Comparison of ENCODE assay signal across 12 cellular contexts in genomic region chr10:93072713-93073538, GRCh38. TPM values are rescaled to one million over a fixed set of nuclear protein-coding genes. Genes with fewer than 3 reads are reported as not detected.
DNase-seq lines count a peak whose midpoint lies in the region; ATAC-seq, FAIRE-seq and TF ChIP-seq lines count a peak whose summit lies in the region.
"Had no signal": no experiment of that assay in that cellular context is flagged by ENCODE, and none has a peak within 500 bp of the region (broad histone marks: within the 10 kb centered on the region; RNA-seq: fewer than 3 reads in every experiment).

No MANE protein-coding gene starts in this region.

- peak overlapping the region; percentile 75 for H3K4me2 ChIP-seq in K562 (ENCODE audit: insufficient read depth, low read length)

- H3K79me2 ChIP-seq in K562 (ENCODE audit: control insufficient read depth, insufficient read depth, low read length), result no peaks in the 10 kb centered on the region

- peaks cover 9 to 50% (median 48%) of the 10 kb centered on the region in 9 donors for H3K4me1 ChIP-seq in heart right ventricle
- H3K4me1 ChIP-seq in K562 (replicated peaks in 1 of 2; ENCODE audit: control insufficient read depth in 2 of 2, insufficient read depth in 2 of 2, low read length in 2 of 2), result peaks cover 28 to 67% of the 10 kb centered on the region in 2 experiments; a peak in 4 of 5 replicates
- peaks cover 22% of the 10 kb centered on the region for H3K4me1 ChIP-seq in muscle layer of colon (ENCODE audit: insufficient read depth, low read length)
- H3K4me1 ChIP-seq in aorta (ENCODE audit: control insufficient read depth in 1 of 2, insufficient read depth in 2 of 2, low read length in 2 of 2), result no peaks in the 10 kb centered on the region

- H3K36me3 ChIP-seq in heart right ventricle, result no peaks in the 10 kb centered on the region
- no peaks in the 10 kb centered on the region for H3K36me3 ChIP-seq in K562 (ENCODE audit: control insufficient read depth, insufficient read depth, low read length)
- H3K36me3 ChIP-seq in muscle layer of colon (ENCODE audit: insufficient read depth, low read length), result no peaks in the 10 kb centered on the region
- H3K36me3 ChIP-seq in aorta (ENCODE audit: control insufficient read depth in 1 of 2, insufficient read depth in 2 of 2, low read length in 1 of 2), result no peaks in the 10 kb centered on the region

- CTCF ChIA-PET in K562 (lab: Yijun Ruan, JAX; ENCODE audit: low intra/inter-chr PET ratio), result interaction anchor here (1.0 kb wide), 1 partner anchor 216 kb away, joined by 3 read pairs; no protein-coding TSS in a partner anchor

- H3K27me3 ChIP-seq in heart right ventricle (peaks cover 26 to 100% (median 95%) of the 10 kb centered on the region in 7 donors), K562 (ENCODE audit: control insufficient read depth in 2 of 2, insufficient read depth in 2 of 2, low read length in 2 of 2) (no peaks in the 10 kb centered on the region), muscle layer of colon (ENCODE audit: control insufficient read depth in 1 of 2, insufficient read depth in 2 of 2, low read length in 2 of 2) (peaks cover 14 to 68% of the 10 kb centered on the region in 2 donors), aorta (ENCODE audit: control insufficient read depth in 1 of 2, insufficient read depth in 2 of 2, low read length in 1 of 2) (no peaks in the 10 kb centered on the region)

- H3K9ac ChIP-seq in K562 (ENCODE audit: insufficient read depth in 1 of 2, low read depth in 2 of 2, low read length in 2 of 2) (peak overlapping the region; percentile 82 to 88), muscle layer of colon (ENCODE audit: low read length) (no peak overlapping the region)

- no peak overlapping the region for H3K27ac ChIP-seq in heart right ventricle
- H3K27ac ChIP-seq in K562 (ENCODE audit: extremely low read depth, low read depth, low read length), result peak overlapping the region; percentile 80; the same call in 2 of the 3 replicates
- H3K27ac ChIP-seq in muscle layer of colon (ENCODE audit: low read depth, low read length), result no peak overlapping the region
- H3K27ac ChIP-seq in aorta (ENCODE audit: low read depth in 1 of 2, low read length in 2 of 2), result no peak overlapping the region
- H3K27ac ChIP-seq: epithelial cell of prostate had no signal

- FAIRE-seq in K562 (lab: Jason Lieb, UNC), result no peak

- BruUV-seq in K562 (replicated peaks; lab: Mats Ljungman, UMichigan), result no TSS peak

- in situ Hi-C loops in K562 (cut with MboI), result no loop called here

- 2 to 3% methylated on average over 34 of the region's 34 CpGs for WGBS in heart right ventricle, 2 donors
- 75% methylated on average over 16 of the region's 34 CpGs for WGBS in K562 (ENCODE audit: insufficient coverage, low coverage, missing lambda C conversion rate)
- WGBS in aorta, 2 donors, result 3 to 4% methylated on average over 34 of the region's 34 CpGs

- H3K9me1 ChIP-seq in K562 (ENCODE audit: control insufficient read depth, insufficient read depth, low read length), result no peaks in the 10 kb centered on the region

- H4K20me1 ChIP-seq in K562 (replicated peaks; ENCODE audit: control insufficient read depth, insufficient read depth, low read length), result no peaks in the 10 kb centered on the region

- TF ChIP-seq EP300 in K562 (IDR thresholded peaks at IDR 0.05; ENCODE audit: low read length), result no peak

- ATAC-seq in heart right ventricle (peak in 1 of 8 donors; percentile 19), left cardiac atrium (no peak), K562 (no peak), aorta (ENCODE audit: low FRiP score) (no peak), GM21528 (IDR thresholded peaks at IDR 0.05; ENCODE audit: low FRiP score, unreplicated experiment) (no peak)

- peak overlapping the region; percentile 76 for H2AFZ ChIP-seq in K562 (ENCODE audit: low read depth, low read length)

- TF ChIP-seq CTCF in heart right ventricle (IDR thresholded peaks at IDR 0.05) (no peak), K562 (IDR thresholded peaks at IDR 0.05 in 2 of 3, conservative IDR thresholded peaks at IDR 0.05 in 1 of 3; ENCODE audit: insufficient read depth in 2 of 3, low read depth in 1 of 3, low read length in 3 of 3) (no peak)

- POLR2A ChIA-PET in K562 (lab: Yijun Ruan, JAX), result no interaction called here

- H3K4me3 ChIP-seq in heart right ventricle, result peak overlapping the region in 9 of 10 donors; percentile 32 to 55 (median 47)
- peak overlapping the region; percentile 40 for H3K4me3 ChIP-seq in K562
- H3K4me3 ChIP-seq in muscle layer of colon (ENCODE audit: low read depth in 1 of 2, low read length in 2 of 2), result peak overlapping the region; percentile 20 to 45
- peak overlapping the region; percentile 52 to 55 for H3K4me3 ChIP-seq in aorta (ENCODE audit: low read length in 2 of 2)

- TF ChIP-seq RAD21 in K562 (CRISPR knock-in tag; conservative IDR thresholded peaks at IDR 0.05 in 1 of 2, IDR thresholded peaks at IDR 0.05 in 1 of 2), result no peak

- no peak for DNase-seq in heart right ventricle
- DNase-seq in left cardiac atrium, result no peak
- no peak for DNase-seq in K562 (ENCODE audit: extremely low read depth in 1 of 4, low spot score in 3 of 4)
- DNase-seq in aorta, result no peak
- DNase-seq in DMS79 (lab: John Stamatoyannopoulos, UW), result no peak
- no peak for DNase-seq in stimulated activated CD4-positive, alpha-beta T cell treated with anti-CD3 and anti-CD28 coated beads, Interleukin-1b, Interleukin-23, amount 100 ng/mL, for 48 hours
- DNase-seq: activated CD4-positive, CD25-positive, alpha-beta regulatory T cell treated with anti-CD3 and anti-CD28 coated beads, Interleukin-2, amount 50 U/mL, for 72 hours; CD4-positive, CD25-positive, alpha-beta regulatory T cell had no signal

- TF ChIP-seq POLR2A in K562 (conservative IDR thresholded peaks at IDR 0.05), result no peak

- H3K9me3 ChIP-seq in heart right ventricle (no peaks in the 10 kb centered on the region), K562 (replicated peaks; ENCODE audit: control insufficient read depth, insufficient read depth, low read depth, low read length) (peaks cover 2% of the 10 kb centered on the region; the same call in 1 of the 2 replicates), muscle layer of colon (ENCODE audit: low read length) (no peaks in the 10 kb centered on the region), aorta (ENCODE audit: control insufficient read depth, low read length) (no peaks in the 10 kb centered on the region)

- intact Hi-C loops in heart right ventricle (cut with DNase I), result no loop called here
- intact Hi-C loops in left cardiac atrium (cut with DNase I), result no loop called here
- intact Hi-C loops in K562 (cut with micrococcal nuclease), result loop anchor here (10.0 kb wide), 1 partner anchor 478 kb away; the partner anchor contains the start of gene KIF11
- intact Hi-C loops in aorta (cut with DNase I), result no loop called here

TF ChIP-seq in K562, 482 proteins besides CTCF, POLR2A, EP300 and RAD21:
- TF ChIP-seq SIX5 (IDR thresholded peaks at IDR 0.05; ENCODE audit: borderline replicate concordance in 1 of 2, insufficient read depth in 1 of 2, low read depth in 1 of 2, low read length in 2 of 2), result no peak
- TF ChIP-seq RBBP5 (IDR thresholded peaks at IDR 0.05; ENCODE audit: borderline replicate concordance, insufficient read depth, low read length, poor library complexity, severe bottlenecking), result peak; percentile 8

RNA-seq across cellular contexts. Expression of gene CYP26A1, which starts 0.8 kb away (rescaled TPM):
- total RNA-seq in heart right ventricle (not detected), left cardiac atrium (under 1 TPM in 1 of 2 donors, not detected in 1; 0.29 TPM), K562 (2014; rRNA removed) (1.4 and 1.6 TPM in 2 replicates), K562 (2014; rRNA removed; fragmentation: Illumina TruSeq; extraction: Trizol) (1.2 and 1.4 TPM in 2 replicates), K562 (2015; rRNA removed; fragmentation: Illumina TruSeq; extraction: Trizol) (5.0 and 5.2 TPM in 2 replicates), K562 (2021) (1.6 and 2.5 TPM in 2 replicates), aorta (not detected)
- polyA plus RNA-seq in heart right ventricle (not detected), K562 (2011; rRNA removed) (4.0 and 5.1 TPM in 2 replicates), K562 (2014; fragmentation: Illumina TruSeq; extraction: Trizol) (0.54 and 1.5 TPM in 2 replicates), K562 (2014; fragmentation: Nextera tagmentation; extraction: Ambion mirVana) (under 1 TPM; 0.11 to 0.38 TPM), K562 (2014; rRNA removed) (1.6 TPM in 2 replicates), aorta (not detected)
- 5.2 and 7.0 TPM in 2 replicates for total RNA-seq in K562 (2011; cell fraction: chromatin; rRNA removed; ENCODE audit: low replicate concordance)
- 4.5 and 10.0 TPM in 2 replicates for total RNA-seq in K562 (2011; cell fraction: nucleolus; rRNA removed)
- total RNA-seq in K562 (2011; cell fraction: nucleoplasm; rRNA removed), result 2.8 and 5.3 TPM in 2 replicates
- polyA plus RNA-seq in K562 (2011; cell fraction: cytosol; rRNA removed), result 2.3 and 5.8 TPM in 2 replicates
- polyA plus RNA-seq in K562 (2011; cell fraction: nucleus; rRNA removed), result 10.4 and 19.4 TPM in 2 replicates
- 2.4 and 3.1 TPM in 2 replicates for polyA plus RNA-seq in K562 (2012)
- 0.98 and 1.4 TPM in 2 replicates for polyA minus RNA-seq in K562 (2011; rRNA and poly(A)+ RNA removed)
- polyA minus RNA-seq in K562 (2011; cell fraction: cytosol; rRNA and poly(A)+ RNA removed), result 0.86 and 1.3 TPM in 2 replicates
- 3.7 and 4.4 TPM in 2 replicates for polyA minus RNA-seq in K562 (2011; cell fraction: nucleus; rRNA and poly(A)+ RNA removed)
- total RNA-seq: CD4-positive, CD25-positive, alpha-beta regulatory T cell; M059J had no signal
- polyA plus RNA-seq: CD4-positive, CD25-positive, alpha-beta regulatory T cell had no signal

RNA-seq across cellular contexts. Expression of gene CYP26C1, which starts 12.3 kb away (rescaled TPM):
- under 1 TPM in 2 of 10 donors, not detected in 8; 0.08 to 0.15 TPM for total RNA-seq in heart right ventricle
- not detected for polyA plus RNA-seq in heart right ventricle
- under 1 TPM in 1 of 2 donors, not detected in 1; 0.05 TPM for total RNA-seq in left cardiac atrium
- total RNA-seq in K562 (2011; cell fraction: chromatin; rRNA removed; ENCODE audit: low replicate concordance), result 0.72 and 1.5 TPM in 2 replicates
- 0.26 and 0.83 TPM in 2 replicates for total RNA-seq in K562 (2011; cell fraction: nucleolus; rRNA removed)
- 0.59 and 0.84 TPM in 2 replicates for total RNA-seq in K562 (2011; cell fraction: nucleoplasm; rRNA removed)
- 0.08 and 0.09 TPM in 2 replicates for total RNA-seq in K562 (2014; rRNA removed)
- total RNA-seq in K562 (2014; rRNA removed; fragmentation: Illumina TruSeq; extraction: Trizol), result not detected in 2 replicates
- total RNA-seq in K562 (2015; rRNA removed; fragmentation: Illumina TruSeq; extraction: Trizol), result 0.07 and 0.08 TPM in 2 replicates
- 0.07 and 0.16 TPM in 2 replicates for total RNA-seq in K562 (2021)
- not detected in 2 replicates for polyA plus RNA-seq in K562 (2011; rRNA removed)
- not detected in 2 replicates for polyA plus RNA-seq in K562 (2011; cell fraction: cytosol; rRNA removed)
- 0.08 and 0.13 TPM in 2 replicates for polyA plus RNA-seq in K562 (2011; cell fraction: nucleus; rRNA removed)
- polyA plus RNA-seq in K562 (2012), result 0.04 TPM in 1 of 2 replicates, not detected in the other
- polyA plus RNA-seq in K562 (2014; fragmentation: Illumina TruSeq; extraction: Trizol), result not detected in 2 replicates
- polyA plus RNA-seq in K562 (2014; fragmentation: Nextera tagmentation; extraction: Ambion mirVana), result not detected
- not detected in 2 replicates for polyA plus RNA-seq in K562 (2014; rRNA removed)
- 0.04 and 0.06 TPM in 2 replicates for polyA minus RNA-seq in K562 (2011; rRNA and poly(A)+ RNA removed)
- not detected in 2 replicates for polyA minus RNA-seq in K562 (2011; cell fraction: cytosol; rRNA and poly(A)+ RNA removed)
- polyA minus RNA-seq in K562 (2011; cell fraction: nucleus; rRNA and poly(A)+ RNA removed), result 0.67 and 1.00 TPM in 2 replicates
- under 1 TPM; 0.21 to 0.23 TPM for total RNA-seq in aorta
- polyA plus RNA-seq in aorta, result not detected
- total RNA-seq: CD4-positive, CD25-positive, alpha-beta regulatory T cell; M059J had no signal
- polyA plus RNA-seq: CD4-positive, CD25-positive, alpha-beta regulatory T cell had no signal
